In genomic region chr2:148874868-148875341, GRCh38 we compare ENCODE assay signal across 8 cellular contexts. TPM values are rescaled to one million over a fixed set of nuclear protein-coding genes. Genes with fewer than 3 reads are reported as not detected.
DNase-seq lines count a peak whose midpoint lies in the region; ATAC-seq and TF ChIP-seq lines count a peak whose summit lies in the region.

Gene KIF5C, plus strand, starts transcription at chr2:148875227. Its CDS starts 391 bp downstream, at chr2:148875618.

- no peak for TF ChIP-seq POLR2A in vagina (IDR thresholded peaks at IDR 0.05)

- peak; percentile 96 for DNase-seq in G401 (ENCODE audit: low spot score)
- peak; percentile 87 for DNase-seq in NAMALWA (ENCODE audit: low spot score)
- peak; percentile 83 to 92 (median 92) for DNase-seq in right cardiac atrium
- DNase-seq in renal cortical epithelial cell (ENCODE audit: low read depth), result peak; percentile 54
- DNase-seq in vagina (ENCODE audit: extremely low spot score in 2 of 2), result no peak

- peak within 1 kb of the TSS; percentile 67 for H3K27ac Mint-ChIP-seq in T-helper 1 cell treated with Interleukin-12 subunit alpha and Interleukin-12 subunit beta and Interleukin-4 antibody, amounts not matched to agents 30 μg/mL and 1 μg/mL, for 36 hours

- H3K36me3 Mint-ChIP-seq in T-helper 1 cell treated with Interleukin-12 subunit alpha and Interleukin-12 subunit beta and Interleukin-4 antibody, amounts not matched to agents 30 μg/mL and 1 μg/mL, for 36 hours (ENCODE audit: low read depth), result peaks cover 5% of the 10 kb centered on the region

- H3K4me1 ChIP-seq in HEK293 (ENCODE audit: control insufficient read depth, insufficient read depth, low read length), result no peaks in the 10 kb centered on the region
- H3K4me1 ChIP-seq in right cardiac atrium (ENCODE audit: control insufficient read depth, insufficient read depth, low read length), result peaks cover 2% of the 10 kb centered on the region
- peaks cover 24% of the 10 kb centered on the region for H3K4me1 ChIP-seq in vagina

- TF ChIP-seq CTCF in HEK293 (tag by site-specific recombination; IDR thresholded peaks at IDR 0.05), result no peak
- TF ChIP-seq CTCF in vagina (IDR thresholded peaks at IDR 0.05), result no peak

- CTCF ChIA-PET in HEK293 (lab: Yijun Ruan, JAX), result no interaction called here

- peaks cover 25% of the 10 kb centered on the region for H3K27me3 Mint-ChIP-seq in T-helper 1 cell treated with Interleukin-12 subunit alpha and Interleukin-12 subunit beta and Interleukin-4 antibody, amounts not matched to agents 30 μg/mL and 1 μg/mL, for 36 hours (ENCODE audit: low read depth)

- H3K4me1 Mint-ChIP-seq in T-helper 1 cell treated with Interleukin-12 subunit alpha and Interleukin-12 subunit beta and Interleukin-4 antibody, amounts not matched to agents 30 μg/mL and 1 μg/mL, for 36 hours (ENCODE audit: low read depth), result peaks cover 11% of the 10 kb centered on the region

- in situ Hi-C loops in G401 (cut with HindIII; ENCODE audit: low sequenced_read_pairs), result no loop called here

- intact Hi-C loops in right cardiac atrium (cut with DNase I), result no loop called here
- intact Hi-C loops in vagina (cut with DNase I), result no loop called here

- peak within 1 kb of the TSS; percentile 37; the same call in 1 of the 2 replicates for H3K27ac ChIP-seq in HEK293 (ENCODE audit: extremely low read depth, low read depth, low read length)
- H3K27ac ChIP-seq in angular gyrus (ENCODE audit: low read depth, low read length), result peak within 1 kb of the TSS; percentile 89
- no peak within 1 kb of the TSS for H3K27ac ChIP-seq in right cardiac atrium (ENCODE audit: low read length)
- H3K27ac ChIP-seq in vagina, result no peak within 1 kb of the TSS

- H3K9me3 ChIP-seq in HEK293 (ENCODE audit: control insufficient read depth, insufficient read depth, low read depth, low read length) (no peaks in the 10 kb centered on the region), right cardiac atrium (ENCODE audit: control insufficient read depth, low read length) (no peaks in the 10 kb centered on the region), vagina (no peaks in the 10 kb centered on the region)

- peaks cover 0 to 5% of the 10 kb centered on the region in 2 experiments; a peak in 1 of 3 replicates for H3K36me3 ChIP-seq in HEK293 (ENCODE audit: control insufficient read depth in 2 of 2, insufficient read depth in 1 of 2, low read length in 2 of 2)
- no peaks in the 10 kb centered on the region for H3K36me3 ChIP-seq in vagina

- H3K4me3 ChIP-seq in HEK293 (ENCODE audit: low read depth, low read length) (peak within 1 kb of the TSS; percentile 61), right cardiac atrium (ENCODE audit: low read length) (peak within 1 kb of the TSS; percentile 27), vagina (peak within 1 kb of the TSS; percentile 56 to 62)

- peak; percentile 93 to 96 for ATAC-seq in right cardiac atrium

- POLR2A ChIA-PET in HEK293 (lab: Yijun Ruan, JAX), result no interaction called here

- H3K27me3 ChIP-seq in right cardiac atrium (ENCODE audit: control insufficient read depth, insufficient read depth) (no peaks in the 10 kb centered on the region), vagina (no peaks in the 10 kb centered on the region)

- 1% methylated on average over 39 of the region's 39 CpGs for WGBS in right cardiac atrium

- no peaks in the 10 kb centered on the region for H3K9me3 Mint-ChIP-seq in T-helper 1 cell treated with Interleukin-12 subunit alpha and Interleukin-12 subunit beta and Interleukin-4 antibody, amounts not matched to agents 30 μg/mL and 1 μg/mL, for 36 hours

- H3K4me3 Mint-ChIP-seq in T-helper 1 cell treated with Interleukin-12 subunit alpha and Interleukin-12 subunit beta and Interleukin-4 antibody, amounts not matched to agents 30 μg/mL and 1 μg/mL, for 36 hours, result peak within 1 kb of the TSS; percentile 88

TF ChIP-seq in HEK293, 187 proteins besides CTCF, POLR2A, EP300 and RAD21 (continues in another document):
- TF ChIP-seq ZNF341 (tag by site-specific recombination; IDR thresholded peaks at IDR 0.05; ENCODE audit: low read depth) (no peak), KLF1 (tag by site-specific recombination; IDR thresholded peaks at IDR 0.05) (peak; percentile 27; the same call in 1 of the 2 replicates), ZNF112 (tag by site-specific recombination; IDR thresholded peaks at IDR 0.05) (no peak), ZNF362 (tag by site-specific recombination; IDR thresholded peaks at IDR 0.05) (no peak), ZNF2 (tag by site-specific recombination; IDR thresholded peaks at IDR 0.05) (no peak), ZXDB (tag by site-specific recombination; IDR thresholded peaks at IDR 0.05) (0 out of 2 replicates have a peak, but pooled peaks have one; percentile 25), ZNF155 (tag by site-specific recombination; IDR thresholded peaks at IDR 0.05) (no peak), KLF7 (tag by site-specific recombination; IDR thresholded peaks at IDR 0.05; ENCODE audit: borderline replicate concordance) (no peak), ZNF354C (tag by site-specific recombination; IDR thresholded peaks at IDR 0.05; ENCODE audit: borderline replicate concordance, low read depth) (no peak), ZNF169 (tag by site-specific recombination; IDR thresholded peaks at IDR 0.05) (no peak), ZEB2 (tag by site-specific recombination; IDR thresholded peaks at IDR 0.05) (0 out of 2 replicates have a peak, but pooled peaks have one; percentile 16), ZNF654 (tag by site-specific recombination; IDR thresholded peaks at IDR 0.05; ENCODE audit: low read depth) (no peak), ZNF23 (tag by site-specific recombination; IDR thresholded peaks at IDR 0.05; ENCODE audit: borderline replicate concordance) (no peak), ZNF76 (tag by site-specific recombination; IDR thresholded peaks at IDR 0.05; ENCODE audit: borderline replicate concordance, low read depth) (no peak; the same call in 1 of the 2 replicates), ZBTB1 (tag by site-specific recombination; IDR thresholded peaks at IDR 0.05) (no peak), PATZ1 (tag by site-specific recombination; IDR thresholded peaks at IDR 0.05) (peak; percentile 43; the same call in 1 of the 2 replicates)
- TF ChIP-seq, protein P1, sequence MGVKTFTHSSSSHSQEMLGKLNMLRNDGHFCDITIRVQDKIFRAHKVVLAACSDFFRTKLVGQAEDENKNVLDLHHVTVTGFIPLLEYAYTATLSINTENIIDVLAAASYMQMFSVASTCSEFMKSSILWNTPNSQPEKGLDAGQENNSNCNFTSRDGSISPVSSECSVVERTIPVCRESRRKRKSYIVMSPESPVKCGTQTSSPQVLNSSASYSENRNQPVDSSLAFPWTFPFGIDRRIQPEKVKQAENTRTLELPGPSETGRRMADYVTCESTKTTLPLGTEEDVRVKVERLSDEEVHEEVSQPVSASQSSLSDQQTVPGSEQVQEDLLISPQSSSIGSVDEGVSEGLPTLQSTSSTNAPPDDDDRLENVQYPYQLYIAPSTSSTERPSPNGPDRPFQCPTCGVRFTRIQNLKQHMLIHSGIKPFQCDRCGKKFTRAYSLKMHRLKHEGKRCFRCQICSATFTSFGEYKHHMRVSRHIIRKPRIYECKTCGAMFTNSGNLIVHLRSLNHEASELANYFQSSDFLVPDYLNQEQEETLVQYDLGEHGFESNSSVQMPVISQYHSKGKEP (tag by site-specific recombination; IDR thresholded peaks at IDR 0.05), result no peak

RNA-seq across cellular contexts. Expression of gene KIF5C, which starts in this region (rescaled TPM):
- 9.3 and 10.7 TPM in 2 replicates for total RNA-seq in G401 (2014; rRNA removed; shearing (Covaris generic))
- total RNA-seq in right cardiac atrium (1 to 10 TPM; 1.1 to 3.3 (median 1.7) TPM), renal cortical epithelial cell (0.69 and 2.1 TPM in 2 replicates), vagina (13.3 TPM)
- 0.86 TPM for polyA plus RNA-seq in right cardiac atrium

Comparison
In these comparisons a context has a peak if more than half of its experiments do, and no peak if none do; other contexts are left out.
1. DNase-seq: peak in G401 (single experiment), NAMALWA (single experiment), right cardiac atrium (3 of 3) and renal cortical epithelial cell (single experiment); none in vagina (0 of 2).
2. H3K27ac ChIP-seq: peak in HEK293 (single experiment) and angular gyrus (single experiment); none in right cardiac atrium (single experiment) and vagina (single experiment).
3. Peak in every context shown above with its lines, with median percentiles within 50 percentile points of each other: H3K4me3 ChIP-seq.